ENCODE assay signal across 1 cellular context in genomic region chr15:74995779-74996765, GRCh38.
A peak's percentile ranks its signal among the peaks of the same experiment; 100 is the strongest.
TF ChIP-seq lines count a peak whose summit lies in the region.

No MANE protein-coding gene starts in this region.

TF ChIP-seq in HepG2, 621 proteins besides CTCF, POLR2A, EP300 and RAD21 (continued from another document):
- 0 out of 2 replicates have a peak, but pooled peaks have one; percentile 60 for TF ChIP-seq ZNF800 (CRISPR knock-in tag; IDR thresholded peaks at IDR 0.05)
- no peak for TF ChIP-seq ZNF567 (CRISPR knock-in tag; IDR thresholded peaks at IDR 0.05; ENCODE audit: borderline replicate concordance)
- TF ChIP-seq ZNF670 (CRISPR knock-in tag; IDR thresholded peaks at IDR 0.05; ENCODE audit: borderline replicate concordance), result 0 out of 2 replicates have a peak, but pooled peaks have one; percentile 17
- peak; percentile 30; the same call in 1 of the 2 replicates for TF ChIP-seq GZF1 (CRISPR knock-in tag; IDR thresholded peaks at IDR 0.05)
- TF ChIP-seq ATF2 (CRISPR knock-in tag; IDR thresholded peaks at IDR 0.05), result peak; percentile 53; the same call in 1 of the 2 replicates
- 0 out of 2 replicates have a peak, but pooled peaks have one; percentile 27 for TF ChIP-seq ZNF383 (CRISPR knock-in tag; IDR thresholded peaks at IDR 0.05; ENCODE audit: borderline replicate concordance)
- peak; percentile 75 for TF ChIP-seq PATZ1 (CRISPR knock-in tag; IDR thresholded peaks at IDR 0.05)
- TF ChIP-seq IKZF5 (CRISPR knock-in tag; IDR thresholded peaks at IDR 0.05), result 0 out of 2 replicates have a peak, but pooled peaks have one; percentile 13
- TF ChIP-seq SIN3A (IDR thresholded peaks at IDR 0.05; ENCODE audit: borderline replicate concordance, low read depth, low read length), result no peak
- peak; percentile 42; the same call in 1 of the 2 replicates for TF ChIP-seq HNF1B (CRISPR knock-in tag; IDR thresholded peaks at IDR 0.05)
- no peak for TF ChIP-seq U2AF2 (IDR thresholded peaks at IDR 0.05; ENCODE audit: low read depth, low read length)
- no peak; the same call in 1 of the 2 replicates for TF ChIP-seq ARID4A (CRISPR knock-in tag; IDR thresholded peaks at IDR 0.05; ENCODE audit: borderline replicate concordance)
- no peak for TF ChIP-seq NFYB (CRISPR knock-in tag; IDR thresholded peaks at IDR 0.05)
- TF ChIP-seq ZBTB34 (CRISPR knock-in tag; IDR thresholded peaks at IDR 0.05), result no peak
- TF ChIP-seq RARA (CRISPR knock-in tag; IDR thresholded peaks at IDR 0.05), result no peak
- TF ChIP-seq AKAP8 (CRISPR knock-in tag; IDR thresholded peaks at IDR 0.05), result 0 out of 2 replicates have a peak, but pooled peaks have one; percentile 16
- TF ChIP-seq KDM4B (CRISPR knock-in tag; IDR thresholded peaks at IDR 0.05), result no peak
- no peak; the same call in none of the 2 replicates for TF ChIP-seq YEATS4 (CRISPR knock-in tag; IDR thresholded peaks at IDR 0.05; ENCODE audit: borderline replicate concordance)
- no peak for TF ChIP-seq CCAR2 (optimal IDR thresholded peaks at IDR 0.05; ENCODE audit: low read depth, low read length)
- 0 out of 2 replicates have a peak, but pooled peaks have one; percentile 11 for TF ChIP-seq ZNF768 (CRISPR knock-in tag; IDR thresholded peaks at IDR 0.05)
- TF ChIP-seq HOXD1 (CRISPR knock-in tag; IDR thresholded peaks at IDR 0.05), result 0 out of 2 replicates have a peak, but pooled peaks have one; percentile 23
- 0 out of 2 replicates have a peak, but pooled peaks have one; percentile 30 for TF ChIP-seq ZBTB8A (CRISPR knock-in tag; IDR thresholded peaks at IDR 0.05; ENCODE audit: borderline replicate concordance, low read depth)
- no peak for TF ChIP-seq ZNF761 (CRISPR knock-in tag; conservative IDR thresholded peaks at IDR 0.05)
- TF ChIP-seq MXD1 (CRISPR knock-in tag; IDR thresholded peaks at IDR 0.05), result peak; percentile 51; the same call in 1 of the 2 replicates
- no peak for TF ChIP-seq HBP1 (CRISPR knock-in tag; IDR thresholded peaks at IDR 0.05; ENCODE audit: low read depth)
- no peak for TF ChIP-seq ZMYM2 (CRISPR knock-in tag; IDR thresholded peaks at IDR 0.05)
- TF ChIP-seq ZFP90 (CRISPR knock-in tag; IDR thresholded peaks at IDR 0.05; ENCODE audit: borderline replicate concordance), result 0 out of 2 replicates have a peak, but pooled peaks have one; percentile 54
- TF ChIP-seq RARG (CRISPR knock-in tag; IDR thresholded peaks at IDR 0.05; ENCODE audit: low read depth), result 0 out of 2 replicates have a peak, but pooled peaks have one; percentile 33
- peak; percentile 80 for TF ChIP-seq ZNF501 (CRISPR knock-in tag; IDR thresholded peaks at IDR 0.05)
- TF ChIP-seq KDM5A (IDR thresholded peaks at IDR 0.05; ENCODE audit: borderline replicate concordance, low read length), result peak; percentile 64; the same call in 1 of the 2 replicates
- TF ChIP-seq WIZ (CRISPR knock-in tag; IDR thresholded peaks at IDR 0.05), result 0 out of 2 replicates have a peak, but pooled peaks have one; percentile 35
- no peak for TF ChIP-seq ZFP36 (IDR thresholded peaks at IDR 0.05; ENCODE audit: borderline replicate concordance, low read depth, low read length, partially characterized antibody)
- peak; percentile 46 for TF ChIP-seq HNF4G (IDR thresholded peaks at IDR 0.05; ENCODE audit: borderline replicate concordance, low read depth, low read length)
- no peak for TF ChIP-seq HNF4G (CRISPR knock-in tag; IDR thresholded peaks at IDR 0.05; ENCODE audit: borderline replicate concordance, low read depth)
- no peak for TF ChIP-seq ZNF12 (CRISPR knock-in tag; IDR thresholded peaks at IDR 0.05)
- peak; percentile 31; the same call in 1 of the 2 replicates for TF ChIP-seq ZMYM3 (CRISPR knock-in tag; IDR thresholded peaks at IDR 0.05)
- peak; percentile 56; the same call in 1 of the 2 replicates for TF ChIP-seq ZNF543 (CRISPR knock-in tag; IDR thresholded peaks at IDR 0.05)
- TF ChIP-seq ZNF781 (CRISPR knock-in tag; IDR thresholded peaks at IDR 0.05; ENCODE audit: borderline replicate concordance, not compliant biosample characterization), result peak; percentile 46
- TF ChIP-seq MLLT10 (CRISPR knock-in tag; IDR thresholded peaks at IDR 0.05), result no peak
